ENCODE assay signal across 16 cellular contexts in the genomic region with DNA sequence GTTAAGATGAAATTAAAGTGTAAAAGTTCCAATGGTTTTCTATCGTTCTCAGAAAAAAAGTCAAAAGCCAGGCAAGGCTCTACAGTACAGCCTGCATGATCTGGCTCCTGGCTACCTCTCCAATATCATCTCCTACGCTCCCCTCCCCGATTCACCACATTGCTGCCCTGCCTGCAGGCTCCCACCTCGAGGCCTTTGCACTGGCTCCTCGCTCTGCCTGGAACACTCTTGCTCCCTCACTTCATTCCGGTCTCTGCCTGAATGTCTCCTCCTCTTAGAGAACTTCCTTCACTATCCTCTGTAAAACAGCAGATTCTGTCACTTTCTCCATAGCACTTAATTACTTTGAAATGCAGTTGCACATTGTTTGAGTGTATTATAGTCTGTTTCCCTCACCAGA.
DNase-seq lines count a peak whose midpoint lies in the region; TF ChIP-seq lines count a peak whose summit lies in the region.
"Had no signal": no experiment of that assay in that cellular context is flagged by ENCODE, and none has a peak within 500 bp of the region (broad histone marks: within the 10 kb centered on the region; RNA-seq: fewer than 3 reads in every experiment).

No MANE protein-coding gene starts in this region.

- H3K9me3 Mint-ChIP-seq in activated naive CD4-positive, alpha-beta T cell treated with anti-CD3 and anti-CD28 coated beads, Interleukin-2, amount 50 U/mL, for 24 hours, result no peaks in the 10 kb centered on the region
- no peaks in the 10 kb centered on the region for H3K9me3 Mint-ChIP-seq in endothelial cell (ENCODE audit: unreplicated experiment)
- H3K9me3 Mint-ChIP-seq: CD8-positive, alpha-beta memory T cell had no signal

- TF ChIP-seq CTCF in HEK293 (tag by site-specific recombination; IDR thresholded peaks at IDR 0.05), result no peak
- no peak for TF ChIP-seq CTCF in endothelial cell (IDR thresholded peaks at IDR 0.05; ENCODE audit: unreplicated experiment)

- peak overlapping the region; percentile 33 for H3K9ac ChIP-seq in mesendoderm (ENCODE audit: low read length)

- peaks cover 71% of the 10 kb centered on the region for H3K4me1 Mint-ChIP-seq in activated naive CD4-positive, alpha-beta T cell treated with anti-CD3 and anti-CD28 coated beads, Interleukin-2, amount 50 U/mL, for 24 hours
- H3K4me1 Mint-ChIP-seq in endothelial cell (ENCODE audit: unreplicated experiment), result peaks cover 74% of the 10 kb centered on the region

- H3K79me1 ChIP-seq in mesendoderm (ENCODE audit: low read length), result peaks cover 15% of the 10 kb centered on the region

- no peaks in the 10 kb centered on the region for H3K9me3 ChIP-seq in HEK293 (ENCODE audit: control insufficient read depth, insufficient read depth, low read depth, low read length)

- no peaks in the 10 kb centered on the region for H3K27me3 ChIP-seq in mesendoderm (ENCODE audit: insufficient read depth, low read length, poor library complexity)

- peak overlapping the region; percentile 65 for H3K56ac ChIP-seq in mesendoderm (ENCODE audit: low read length)

- WGBS in mesendoderm (ENCODE audit: extremely low coverage, insufficient coverage, low lambda C conversion rate), result no CpG with 5 or more reads among the region's 6 CpGs

- no peak for DNase-seq in activated naive CD4-positive, alpha-beta T cell (lab: John Stamatoyannopoulos, UW)
- no peak for DNase-seq in endothelial cell (ENCODE audit: low spot score)
- DNase-seq in mesendoderm, result no peak
- DNase-seq in NCI-H2196 (lab: John Stamatoyannopoulos, UW; ENCODE audit: unreplicated experiment), result no peak
- no peak for DNase-seq in islet precursor cell
- no peak for DNase-seq in COLO668 (lab: John Stamatoyannopoulos, UW; ENCODE audit: unreplicated experiment)
- DNase-seq: CD8-positive, alpha-beta memory T cell; IMR-90; Kasumi-1; NCI-H2029; NCI-H2171 treated with DMSO at 0.1 percent for 48 hours; NCI-H510A treated with DMSO at 0.1 percent for 48 hours; SHP77 had no signal

- no peak overlapping the region for H2BK5ac ChIP-seq in mesendoderm (ENCODE audit: low read length)

- H2AK5ac ChIP-seq in mesendoderm (ENCODE audit: low read length), result no peak overlapping the region

- no peak overlapping the region for H3K18ac ChIP-seq in mesendoderm (ENCODE audit: low read length)

- H3K4me3 ChIP-seq in HEK293 (ENCODE audit: low read depth, low read length) (no peak overlapping the region), mesendoderm (ENCODE audit: low read length) (no peak overlapping the region)

- H4K5ac ChIP-seq in mesendoderm (ENCODE audit: low read length), result no peak overlapping the region

- H3K23ac ChIP-seq in mesendoderm (ENCODE audit: low read length), result no peak overlapping the region

- peaks cover 7% of the 10 kb centered on the region for H3K36me3 Mint-ChIP-seq in activated naive CD4-positive, alpha-beta T cell treated with anti-CD3 and anti-CD28 coated beads, Interleukin-2, amount 50 U/mL, for 24 hours
- peaks cover 18% of the 10 kb centered on the region for H3K36me3 Mint-ChIP-seq in endothelial cell (ENCODE audit: low read depth, unreplicated experiment)
- H3K36me3 Mint-ChIP-seq: CD8-positive, alpha-beta memory T cell had no signal

- H3K27ac ChIP-seq in HEK293 (ENCODE audit: extremely low read depth, low read depth, low read length) (no peak overlapping the region), mesendoderm (ENCODE audit: low read depth, low read length) (peak overlapping the region; percentile 17)
- H3K27ac ChIP-seq: 22Rv1 had no signal

- peak overlapping the region; percentile 3 for H3K27ac Mint-ChIP-seq in activated naive CD4-positive, alpha-beta T cell treated with anti-CD3 and anti-CD28 coated beads, Interleukin-2, amount 50 U/mL, for 24 hours
- H3K27ac Mint-ChIP-seq in endothelial cell (ENCODE audit: unreplicated experiment), result peak overlapping the region; percentile 44
- H3K27ac Mint-ChIP-seq: CD8-positive, alpha-beta memory T cell had no signal

- H2BK15ac ChIP-seq in mesendoderm (replicated peaks; ENCODE audit: low read depth), result no peak overlapping the region

- H4K8ac ChIP-seq in mesendoderm (ENCODE audit: low read depth, low read length), result no peak overlapping the region

- no peaks in the 10 kb centered on the region for H3K27me3 Mint-ChIP-seq in activated naive CD4-positive, alpha-beta T cell treated with anti-CD3 and anti-CD28 coated beads, Interleukin-2, amount 50 U/mL, for 24 hours
- peaks cover 4% of the 10 kb centered on the region for H3K27me3 Mint-ChIP-seq in endothelial cell (ENCODE audit: unreplicated experiment)
- H3K27me3 Mint-ChIP-seq: CD8-positive, alpha-beta memory T cell had no signal

- H3K4ac ChIP-seq in mesendoderm (ENCODE audit: low read depth, low read length), result no peak overlapping the region

- peaks cover 22% of the 10 kb centered on the region for H3K79me2 ChIP-seq in mesendoderm (ENCODE audit: control insufficient read depth, insufficient read depth, low read length)

- H3K36me3 ChIP-seq in HEK293 (ENCODE audit: control insufficient read depth in 2 of 2, insufficient read depth in 1 of 2, low read length in 2 of 2) (no peaks in the 10 kb centered on the region), mesendoderm (ENCODE audit: control insufficient read depth, insufficient read depth, low read length) (no peaks in the 10 kb centered on the region)

- H3K4me1 ChIP-seq in HEK293 (ENCODE audit: control insufficient read depth, insufficient read depth, low read length), result no peaks in the 10 kb centered on the region
- peaks cover 10% of the 10 kb centered on the region for H3K4me1 ChIP-seq in mesendoderm (ENCODE audit: control insufficient read depth, low read depth, low read length)

- POLR2A ChIA-PET in HEK293 (lab: Yijun Ruan, JAX), result no interaction called here

- no peak overlapping the region for H3K4me2 ChIP-seq in mesendoderm (ENCODE audit: low read length)

- H2BK120ac ChIP-seq in mesendoderm (ENCODE audit: low read depth, low read length), result no peak overlapping the region

- CTCF ChIA-PET in HEK293 (lab: Yijun Ruan, JAX), result no interaction called here

- no peak overlapping the region for H3K4me3 Mint-ChIP-seq in activated naive CD4-positive, alpha-beta T cell treated with anti-CD3 and anti-CD28 coated beads, Interleukin-2, amount 50 U/mL, for 24 hours
- H3K4me3 Mint-ChIP-seq in endothelial cell (ENCODE audit: unreplicated experiment), result no peak overlapping the region
- H3K4me3 Mint-ChIP-seq: CD8-positive, alpha-beta memory T cell had no signal

TF ChIP-seq in HEK293, 187 proteins besides CTCF, POLR2A, EP300 and RAD21:
- TF ChIP-seq SP3 (tag by site-specific recombination; IDR thresholded peaks at IDR 0.05) (no peak), TRIM28 (IDR thresholded peaks at IDR 0.05; ENCODE audit: borderline replicate concordance, low read length) (peak; percentile 41; the same call in 1 of the 2 replicates)
